Comparison of ENCODE assay signal across 1 cellular context in the genomic region with DNA sequence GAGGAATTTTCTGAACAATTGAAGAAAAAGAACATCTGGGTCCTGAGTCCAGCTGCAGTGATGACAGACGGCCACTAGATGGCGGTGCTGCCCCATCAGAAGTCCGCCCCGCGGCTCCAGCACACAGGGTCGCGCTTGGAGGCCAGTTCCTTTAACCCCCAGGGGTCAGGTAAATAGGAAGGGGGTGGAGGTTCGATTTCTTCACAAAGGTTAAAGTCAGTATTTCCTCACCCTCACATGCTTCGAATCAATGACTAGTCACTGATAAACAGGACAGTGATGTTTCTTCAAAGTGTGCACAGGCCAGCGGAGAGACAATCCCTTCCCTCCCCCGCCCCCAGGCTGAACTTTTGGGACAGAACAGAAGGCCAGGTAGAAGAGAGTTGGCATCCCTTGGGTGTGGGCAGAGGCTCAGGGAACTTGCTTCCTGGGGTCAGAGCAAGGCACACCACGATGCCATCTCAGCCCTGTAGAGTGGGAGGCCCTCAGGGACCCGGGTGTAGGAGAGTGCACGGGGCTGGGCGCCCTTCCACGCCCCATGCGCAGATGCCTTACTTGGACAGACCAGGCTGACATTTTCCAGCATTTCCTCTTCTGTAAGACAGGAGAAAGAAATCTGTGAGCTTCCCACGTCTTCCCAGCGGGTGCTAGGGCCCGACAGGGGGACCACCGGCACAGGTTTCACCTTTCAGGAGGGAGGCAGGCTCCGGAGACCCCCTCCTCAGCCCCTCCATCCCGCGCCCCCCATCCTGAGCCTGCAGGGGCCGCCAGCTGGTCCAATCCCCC.
TF ChIP-seq lines count a peak whose summit lies in the region.

No MANE protein-coding gene starts in this region.

TF ChIP-seq in HepG2, 621 proteins besides CTCF, POLR2A, EP300 and RAD21 (continued from another document and continues in another):
- TF ChIP-seq, protein P1, sequence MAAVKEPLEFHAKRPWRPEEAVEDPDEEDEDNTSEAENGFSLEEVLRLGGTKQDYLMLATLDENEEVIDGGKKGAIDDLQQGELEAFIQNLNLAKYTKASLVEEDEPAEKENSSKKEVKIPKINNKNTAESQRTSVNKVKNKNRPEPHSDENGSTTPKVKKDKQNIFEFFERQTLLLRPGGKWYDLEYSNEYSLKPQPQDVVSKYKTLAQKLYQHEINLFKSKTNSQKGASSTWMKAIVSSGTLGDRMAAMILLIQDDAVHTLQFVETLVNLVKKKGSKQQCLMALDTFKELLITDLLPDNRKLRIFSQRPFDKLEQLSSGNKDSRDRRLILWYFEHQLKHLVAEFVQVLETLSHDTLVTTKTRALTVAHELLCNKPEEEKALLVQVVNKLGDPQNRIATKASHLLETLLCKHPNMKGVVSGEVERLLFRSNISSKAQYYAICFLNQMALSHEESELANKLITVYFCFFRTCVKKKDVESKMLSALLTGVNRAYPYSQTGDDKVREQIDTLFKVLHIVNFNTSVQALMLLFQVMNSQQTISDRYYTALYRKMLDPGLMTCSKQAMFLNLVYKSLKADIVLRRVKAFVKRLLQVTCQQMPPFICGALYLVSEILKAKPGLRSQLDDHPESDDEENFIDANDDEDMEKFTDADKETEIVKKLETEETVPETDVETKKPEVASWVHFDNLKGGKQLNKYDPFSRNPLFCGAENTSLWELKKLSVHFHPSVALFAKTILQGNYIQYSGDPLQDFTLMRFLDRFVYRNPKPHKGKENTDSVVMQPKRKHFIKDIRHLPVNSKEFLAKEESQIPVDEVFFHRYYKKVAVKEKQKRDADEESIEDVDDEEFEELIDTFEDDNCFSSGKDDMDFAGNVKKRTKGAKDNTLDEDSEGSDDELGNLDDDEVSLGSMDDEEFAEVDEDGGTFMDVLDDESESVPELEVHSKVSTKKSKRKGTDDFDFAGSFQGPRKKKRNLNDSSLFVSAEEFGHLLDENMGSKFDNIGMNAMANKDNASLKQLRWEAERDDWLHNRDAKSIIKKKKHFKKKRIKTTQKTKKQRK (IDR thresholded peaks at IDR 0.05; ENCODE audit: low read length) = no peak
- TF ChIP-seq FOXP1 (IDR thresholded peaks at IDR 0.05) (peak; percentile 93), FOXP1 (CRISPR knock-in tag; IDR thresholded peaks at IDR 0.05) (peak; percentile 99), HIVEP1 (CRISPR knock-in tag; IDR thresholded peaks at IDR 0.05) (peak; percentile 93), CHD4 (IDR thresholded peaks at IDR 0.05; ENCODE audit: borderline replicate concordance, low read length) (no peak), SIX1 (CRISPR knock-in tag; IDR thresholded peaks at IDR 0.05; ENCODE audit: borderline replicate concordance) (peak; percentile 92), TRIM24 (CRISPR knock-in tag; IDR thresholded peaks at IDR 0.05) (peak; percentile 99), THAP11 (CRISPR knock-in tag; IDR thresholded peaks at IDR 0.05) (peak; percentile 89), MAFK (conservative IDR thresholded peaks at IDR 0.05 in 1 of 2, IDR thresholded peaks at IDR 0.05 in 1 of 2; ENCODE audit: low read length in 2 of 2) (peak in 1 of 2 experiments; percentile 23; a peak in 1 of 4 replicates), DNMT1 (CRISPR knock-in tag; IDR thresholded peaks at IDR 0.05) (peak; percentile 80; the same call in 1 of the 2 replicates), ZKSCAN1 (IDR thresholded peaks at IDR 0.05; ENCODE audit: low read length) (no peak; the same call in 1 of the 2 replicates), RXRB (CRISPR knock-in tag; IDR thresholded peaks at IDR 0.05; ENCODE audit: borderline replicate concordance) (peak; percentile 97), ZNF773 (CRISPR knock-in tag; IDR thresholded peaks at IDR 0.05; ENCODE audit: borderline replicate concordance) (no peak), FOXA3 (CRISPR knock-in tag; IDR thresholded peaks at IDR 0.05) (peak; percentile 99), TOPORS (CRISPR knock-in tag; IDR thresholded peaks at IDR 0.05) (peak; percentile 53; the same call in 1 of the 2 replicates), GTF3A (CRISPR knock-in tag; conservative IDR thresholded peaks at IDR 0.05) (no peak), ELF3 (CRISPR knock-in tag; IDR thresholded peaks at IDR 0.05) (peak; percentile 99), PHB2 (IDR thresholded peaks at IDR 0.05; ENCODE audit: partially characterized antibody) (no peak), TCF7L2 (IDR thresholded peaks at IDR 0.05; ENCODE audit: low read depth, low read length) (no peak; the same call in 1 of the 2 replicates)
- TF ChIP-seq, protein P2, sequence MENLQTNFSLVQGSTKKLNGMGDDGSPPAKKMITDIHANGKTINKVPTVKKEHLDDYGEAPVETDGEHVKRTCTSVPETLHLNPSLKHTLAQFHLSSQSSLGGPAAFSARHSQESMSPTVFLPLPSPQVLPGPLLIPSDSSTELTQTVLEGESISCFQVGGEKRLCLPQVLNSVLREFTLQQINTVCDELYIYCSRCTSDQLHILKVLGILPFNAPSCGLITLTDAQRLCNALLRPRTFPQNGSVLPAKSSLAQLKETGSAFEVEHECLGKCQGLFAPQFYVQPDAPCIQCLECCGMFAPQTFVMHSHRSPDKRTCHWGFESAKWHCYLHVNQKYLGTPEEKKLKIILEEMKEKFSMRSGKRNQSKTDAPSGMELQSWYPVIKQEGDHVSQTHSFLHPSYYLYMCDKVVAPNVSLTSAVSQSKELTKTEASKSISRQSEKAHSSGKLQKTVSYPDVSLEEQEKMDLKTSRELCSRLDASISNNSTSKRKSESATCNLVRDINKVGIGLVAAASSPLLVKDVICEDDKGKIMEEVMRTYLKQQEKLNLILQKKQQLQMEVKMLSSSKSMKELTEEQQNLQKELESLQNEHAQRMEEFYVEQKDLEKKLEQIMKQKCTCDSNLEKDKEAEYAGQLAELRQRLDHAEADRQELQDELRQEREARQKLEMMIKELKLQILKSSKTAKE (CRISPR knock-in tag; IDR thresholded peaks at IDR 0.05; ENCODE audit: borderline replicate concordance) = peak; percentile 93
- TF ChIP-seq, protein P3, sequence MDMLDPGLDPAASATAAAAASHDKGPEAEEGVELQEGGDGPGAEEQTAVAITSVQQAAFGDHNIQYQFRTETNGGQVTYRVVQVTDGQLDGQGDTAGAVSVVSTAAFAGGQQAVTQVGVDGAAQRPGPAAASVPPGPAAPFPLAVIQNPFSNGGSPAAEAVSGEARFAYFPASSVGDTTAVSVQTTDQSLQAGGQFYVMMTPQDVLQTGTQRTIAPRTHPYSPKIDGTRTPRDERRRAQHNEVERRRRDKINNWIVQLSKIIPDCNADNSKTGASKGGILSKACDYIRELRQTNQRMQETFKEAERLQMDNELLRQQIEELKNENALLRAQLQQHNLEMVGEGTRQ (IDR thresholded peaks at IDR 0.05; ENCODE audit: low read depth, low read length) = peak; percentile 3; the same call in 1 of the 2 replicates
- TF ChIP-seq, protein P3 (CRISPR knock-in tag; IDR thresholded peaks at IDR 0.05; ENCODE audit: borderline replicate concordance) = no peak
- TF ChIP-seq, protein P4, sequence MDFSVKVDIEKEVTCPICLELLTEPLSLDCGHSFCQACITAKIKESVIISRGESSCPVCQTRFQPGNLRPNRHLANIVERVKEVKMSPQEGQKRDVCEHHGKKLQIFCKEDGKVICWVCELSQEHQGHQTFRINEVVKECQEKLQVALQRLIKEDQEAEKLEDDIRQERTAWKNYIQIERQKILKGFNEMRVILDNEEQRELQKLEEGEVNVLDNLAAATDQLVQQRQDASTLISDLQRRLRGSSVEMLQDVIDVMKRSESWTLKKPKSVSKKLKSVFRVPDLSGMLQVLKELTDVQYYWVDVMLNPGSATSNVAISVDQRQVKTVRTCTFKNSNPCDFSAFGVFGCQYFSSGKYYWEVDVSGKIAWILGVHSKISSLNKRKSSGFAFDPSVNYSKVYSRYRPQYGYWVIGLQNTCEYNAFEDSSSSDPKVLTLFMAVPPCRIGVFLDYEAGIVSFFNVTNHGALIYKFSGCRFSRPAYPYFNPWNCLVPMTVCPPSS (IDR thresholded peaks at IDR 0.05) = no peak
- TF ChIP-seq, protein P5, sequence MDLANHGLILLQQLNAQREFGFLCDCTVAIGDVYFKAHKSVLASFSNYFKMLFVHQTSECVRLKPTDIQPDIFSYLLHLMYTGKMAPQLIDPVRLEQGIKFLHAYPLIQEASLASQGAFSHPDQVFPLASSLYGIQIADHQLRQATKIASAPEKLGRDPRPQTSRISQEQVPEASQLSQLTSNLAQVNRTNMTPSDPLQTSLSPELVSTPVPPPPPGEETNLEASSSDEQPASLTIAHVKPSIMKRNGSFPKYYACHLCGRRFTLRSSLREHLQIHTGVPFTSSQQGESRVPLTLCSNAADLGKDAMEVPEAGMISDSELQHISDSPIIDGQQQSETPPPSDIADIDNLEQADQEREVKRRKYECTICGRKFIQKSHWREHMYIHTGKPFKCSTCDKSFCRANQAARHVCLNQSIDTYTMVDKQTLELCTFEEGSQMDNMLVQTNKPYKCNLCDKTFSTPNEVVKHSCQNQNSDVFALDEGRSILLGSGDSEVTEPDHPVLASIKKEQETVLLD (CRISPR knock-in tag; IDR thresholded peaks at IDR 0.05; ENCODE audit: low read depth) = no peak; the same call in 1 of the 2 replicates
- TF ChIP-seq, protein P6, sequence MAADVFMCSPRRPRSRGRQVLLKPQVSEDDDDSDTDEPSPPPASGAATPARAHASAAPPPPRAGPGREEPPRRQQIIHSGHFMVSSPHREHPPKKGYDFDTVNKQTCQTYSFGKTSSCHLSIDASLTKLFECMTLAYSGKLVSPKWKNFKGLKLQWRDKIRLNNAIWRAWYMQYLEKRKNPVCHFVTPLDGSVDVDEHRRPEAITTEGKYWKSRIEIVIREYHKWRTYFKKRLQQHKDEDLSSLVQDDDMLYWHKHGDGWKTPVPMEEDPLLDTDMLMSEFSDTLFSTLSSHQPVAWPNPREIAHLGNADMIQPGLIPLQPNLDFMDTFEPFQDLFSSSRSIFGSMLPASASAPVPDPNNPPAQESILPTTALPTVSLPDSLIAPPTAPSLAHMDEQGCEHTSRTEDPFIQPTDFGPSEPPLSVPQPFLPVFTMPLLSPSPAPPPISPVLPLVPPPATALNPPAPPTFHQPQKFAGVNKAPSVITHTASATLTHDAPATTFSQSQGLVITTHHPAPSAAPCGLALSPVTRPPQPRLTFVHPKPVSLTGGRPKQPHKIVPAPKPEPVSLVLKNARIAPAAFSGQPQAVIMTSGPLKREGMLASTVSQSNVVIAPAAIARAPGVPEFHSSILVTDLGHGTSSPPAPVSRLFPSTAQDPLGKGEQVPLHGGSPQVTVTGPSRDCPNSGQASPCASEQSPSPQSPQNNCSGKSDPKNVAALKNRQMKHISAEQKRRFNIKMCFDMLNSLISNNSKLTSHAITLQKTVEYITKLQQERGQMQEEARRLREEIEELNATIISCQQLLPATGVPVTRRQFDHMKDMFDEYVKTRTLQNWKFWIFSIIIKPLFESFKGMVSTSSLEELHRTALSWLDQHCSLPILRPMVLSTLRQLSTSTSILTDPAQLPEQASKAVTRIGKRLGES (CRISPR knock-in tag; IDR thresholded peaks at IDR 0.05; ENCODE audit: borderline replicate concordance) = no peak
- TF ChIP-seq, protein P7, sequence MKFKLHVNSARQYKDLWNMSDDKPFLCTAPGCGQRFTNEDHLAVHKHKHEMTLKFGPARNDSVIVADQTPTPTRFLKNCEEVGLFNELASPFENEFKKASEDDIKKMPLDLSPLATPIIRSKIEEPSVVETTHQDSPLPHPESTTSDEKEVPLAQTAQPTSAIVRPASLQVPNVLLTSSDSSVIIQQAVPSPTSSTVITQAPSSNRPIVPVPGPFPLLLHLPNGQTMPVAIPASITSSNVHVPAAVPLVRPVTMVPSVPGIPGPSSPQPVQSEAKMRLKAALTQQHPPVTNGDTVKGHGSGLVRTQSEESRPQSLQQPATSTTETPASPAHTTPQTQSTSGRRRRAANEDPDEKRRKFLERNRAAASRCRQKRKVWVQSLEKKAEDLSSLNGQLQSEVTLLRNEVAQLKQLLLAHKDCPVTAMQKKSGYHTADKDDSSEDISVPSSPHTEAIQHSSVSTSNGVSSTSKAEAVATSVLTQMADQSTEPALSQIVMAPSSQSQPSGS (CRISPR knock-in tag; IDR thresholded peaks at IDR 0.05) = peak; percentile 97
- TF ChIP-seq, protein P8, sequence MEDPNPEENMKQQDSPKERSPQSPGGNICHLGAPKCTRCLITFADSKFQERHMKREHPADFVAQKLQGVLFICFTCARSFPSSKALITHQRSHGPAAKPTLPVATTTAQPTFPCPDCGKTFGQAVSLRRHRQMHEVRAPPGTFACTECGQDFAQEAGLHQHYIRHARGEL (CRISPR knock-in tag; IDR thresholded peaks at IDR 0.05) = peak; percentile 77
